1 cellular context compared by ENCODE assay signal in genomic region chr1:146036990-146037646, GRCh38.
TF ChIP-seq lines count a peak whose summit lies in the region.

No MANE protein-coding gene starts in this region.

TF ChIP-seq in HepG2, 621 proteins besides CTCF, POLR2A, EP300 and RAD21 (continued from another document and continues in another):
- TF ChIP-seq SNAPC4 (CRISPR knock-in tag; IDR thresholded peaks at IDR 0.05): 0 out of 2 replicates have a peak, but pooled peaks have one; percentile 84
- TF ChIP-seq MNT (IDR thresholded peaks at IDR 0.05): no peak
- peak; percentile 68 for TF ChIP-seq KMT2B (CRISPR knock-in tag; IDR thresholded peaks at IDR 0.05)
- 0 out of 2 replicates have a peak, but pooled peaks have one; percentile 24 for TF ChIP-seq ZBTB33 (CRISPR knock-in tag; IDR thresholded peaks at IDR 0.05)
- 0 out of 2 replicates have a peak, but pooled peaks have one; percentile 38 for TF ChIP-seq ZNF597 (CRISPR knock-in tag; IDR thresholded peaks at IDR 0.05)
- TF ChIP-seq TGIF2 (CRISPR knock-in tag; IDR thresholded peaks at IDR 0.05): peak; percentile 45; the same call in 1 of the 2 replicates
- TF ChIP-seq JUN (CRISPR knock-in tag; IDR thresholded peaks at IDR 0.05): no peak; the same call in 1 of the 2 replicates
- no peak for TF ChIP-seq KDM5B (CRISPR knock-in tag; IDR thresholded peaks at IDR 0.05; ENCODE audit: borderline replicate concordance)
- no peak; the same call in 1 of the 2 replicates for TF ChIP-seq GABPB1 (CRISPR knock-in tag; IDR thresholded peaks at IDR 0.05)
- TF ChIP-seq ZNF503 (CRISPR knock-in tag; IDR thresholded peaks at IDR 0.05): no peak
- TF ChIP-seq ZFP41 (CRISPR knock-in tag; IDR thresholded peaks at IDR 0.05; ENCODE audit: borderline replicate concordance): no peak
- TF ChIP-seq FUBP1 (CRISPR knock-in tag; IDR thresholded peaks at IDR 0.05; ENCODE audit: borderline replicate concordance): no peak
- TF ChIP-seq ZNF260 (CRISPR knock-in tag; IDR thresholded peaks at IDR 0.05; ENCODE audit: borderline replicate concordance, low read depth): no peak
- no peak; the same call in 1 of the 2 replicates for TF ChIP-seq PHF8 (CRISPR knock-in tag; IDR thresholded peaks at IDR 0.05)
- TF ChIP-seq ZNF776 (CRISPR knock-in tag; IDR thresholded peaks at IDR 0.05): no peak
- peak; percentile 55; the same call in 1 of the 2 replicates for TF ChIP-seq MBD4 (IDR thresholded peaks at IDR 0.05; ENCODE audit: borderline replicate concordance, low read length)
- no peak for TF ChIP-seq GMEB1 (CRISPR knock-in tag; IDR thresholded peaks at IDR 0.05; ENCODE audit: borderline replicate concordance)
- no peak for TF ChIP-seq ZNF878 (CRISPR knock-in tag; IDR thresholded peaks at IDR 0.05)
- TF ChIP-seq ZNF558 (CRISPR knock-in tag; IDR thresholded peaks at IDR 0.05; ENCODE audit: borderline replicate concordance): no peak
- TF ChIP-seq CEBPG (CRISPR knock-in tag; IDR thresholded peaks at IDR 0.05): peak; percentile 47
- TF ChIP-seq EEA1 (CRISPR knock-in tag; IDR thresholded peaks at IDR 0.05; ENCODE audit: borderline replicate concordance): no peak
- no peak for TF ChIP-seq ZNF530 (CRISPR knock-in tag; IDR thresholded peaks at IDR 0.05; ENCODE audit: low read depth)
- TF ChIP-seq THAP8 (CRISPR knock-in tag; IDR thresholded peaks at IDR 0.05; ENCODE audit: borderline replicate concordance): no peak
- TF ChIP-seq SP1 (IDR thresholded peaks at IDR 0.05): no peak
- peak; percentile 21; the same call in 1 of the 2 replicates for TF ChIP-seq SP1 (CRISPR knock-in tag; IDR thresholded peaks at IDR 0.05)
- TF ChIP-seq NCOA2 (CRISPR knock-in tag; IDR thresholded peaks at IDR 0.05): peak; percentile 63
- TF ChIP-seq NRL (CRISPR knock-in tag; IDR thresholded peaks at IDR 0.05; ENCODE audit: borderline replicate concordance): no peak
- no peak for TF ChIP-seq AKAP8 (CRISPR knock-in tag; IDR thresholded peaks at IDR 0.05)
- TF ChIP-seq IRF2 (CRISPR knock-in tag; IDR thresholded peaks at IDR 0.05): peak; percentile 39; the same call in 1 of the 2 replicates
- no peak for TF ChIP-seq ZNF556 (CRISPR knock-in tag; IDR thresholded peaks at IDR 0.05; ENCODE audit: borderline replicate concordance)
- peak; percentile 29; the same call in 1 of the 2 replicates for TF ChIP-seq ZGPAT (CRISPR knock-in tag; IDR thresholded peaks at IDR 0.05)
- TF ChIP-seq ZFP36L1 (CRISPR knock-in tag; IDR thresholded peaks at IDR 0.05): no peak
- no peak; the same call in 1 of the 2 replicates for TF ChIP-seq PAXIP1 (CRISPR knock-in tag; conservative IDR thresholded peaks at IDR 0.05)
- no peak for TF ChIP-seq ZNF713 (CRISPR knock-in tag; IDR thresholded peaks at IDR 0.05)
- no peak for TF ChIP-seq SYNCRIP (IDR thresholded peaks at IDR 0.05; ENCODE audit: insufficient read depth, low read depth, low read length)
- TF ChIP-seq KLF12 (CRISPR knock-in tag; IDR thresholded peaks at IDR 0.05; ENCODE audit: borderline replicate concordance): no peak
